ENCODE assay signal across 7 cellular contexts in genomic region chr16:87979911-87980630, GRCh38. TPM values are rescaled to one million over a fixed set of nuclear protein-coding genes. Genes with fewer than 3 reads are reported as not detected.
"Had no signal": no experiment of that assay in that cellular context is flagged by ENCODE, and none has a peak within 500 bp of the region (broad histone marks: within the 10 kb centered on the region; RNA-seq: fewer than 3 reads in every experiment).

No MANE protein-coding gene starts in this region.

RNA-seq across cellular contexts. Expression of gene CA5A, which starts 43.7 kb away (rescaled TPM):
- total RNA-seq: lower leg skin, mesothelial cell of epicardium, myocyte, prostate gland, sciatic nerve, urinary bladder had no signal
- polyA plus RNA-seq: adipose tissue, urinary bladder had no signal
